ENCODE assay signal across 20 cellular contexts in the genomic region with DNA sequence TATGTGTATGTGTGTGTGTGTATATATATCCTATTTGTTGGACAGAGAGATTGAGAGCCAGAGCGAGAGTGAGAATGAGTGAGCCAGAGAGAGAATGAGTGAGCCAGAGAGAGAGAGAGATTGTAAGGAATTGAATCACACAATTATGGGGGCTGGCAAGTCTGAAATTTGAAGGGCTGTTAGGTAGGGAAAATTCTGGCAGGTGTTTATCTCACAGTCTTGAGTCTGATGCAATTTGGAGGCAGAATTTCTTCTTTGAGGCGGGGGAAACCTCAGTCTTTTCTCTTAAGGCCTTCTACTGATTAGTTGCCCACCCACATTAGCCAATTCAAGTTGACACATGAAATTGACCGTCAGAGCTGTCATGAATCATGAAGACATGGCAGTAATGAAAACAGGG. TPM values are rescaled to one million over a fixed set of nuclear protein-coding genes. Genes with fewer than 3 reads are reported as not detected.
"Had no signal": no experiment of that assay in that cellular context is flagged by ENCODE, and none has a peak within 500 bp of the region (broad histone marks: within the 10 kb centered on the region; RNA-seq: fewer than 3 reads in every experiment).

No MANE protein-coding gene starts in this region.

- H3K27me3 ChIP-seq: ascending aorta, cardiac muscle cell, heart left ventricle, right lobe of liver, spleen, upper lobe of left lung had no signal

- H3K27me3 Mint-ChIP-seq: activated CD4-positive, alpha-beta T cell treated with anti-CD3 and anti-CD28 coated beads, Interleukin-2, amount 10 ng/mL, durations not matched to agents 7 days and 5 days had no signal

- ATAC-seq: heart left ventricle; natural killer cell treated with Interleukin-12 subunit alpha and Interleukin-12 subunit beta and Interleukin-15 and Interleukin-18, amount 100 ng/mL, for 72 hours; T-helper 17 cell; WTC11 had no signal

- H3K9me3 ChIP-seq: ascending aorta, heart left ventricle, prostate gland, right lobe of liver, spleen, upper lobe of left lung had no signal

- DNase-seq: activated CD4-positive, alpha-beta T cell treated with anti-CD3 and anti-CD28 coated beads, Interleukin-2, amount 10 ng/mL, durations not matched to agents 7 days and 5 days; activated effector memory CD4-positive, alpha-beta T cell treated with Interleukin-2 at 50 U/mL for 16 hours; heart left ventricle; islet precursor cell; occipital lobe; right lobe of liver; spleen; stimulated activated CD4-positive, alpha-beta T cell treated with anti-CD3 and anti-CD28 coated beads, Interleukin-1b, Interleukin-23, amount 100 ng/mL, for 48 hours; stimulated activated naive CD4-positive, alpha-beta T cell; T-helper 17 cell; upper lobe of left lung had no signal

- H3K27ac Mint-ChIP-seq: activated CD4-positive, alpha-beta T cell treated with anti-CD3 and anti-CD28 coated beads, Interleukin-2, amount 10 ng/mL, durations not matched to agents 7 days and 5 days; activated naive CD8-positive, alpha-beta T cell; natural killer cell treated with Interleukin-12 subunit alpha and Interleukin-12 subunit beta and Interleukin-15 and Interleukin-18, amount 100 ng/mL, for 72 hours; T-helper 17 cell; WTC11 had no signal

- FAIRE-seq: frontal cortex had no signal

- H3K4me1 Mint-ChIP-seq: activated CD4-positive, alpha-beta T cell treated with anti-CD3 and anti-CD28 coated beads, Interleukin-2, amount 10 ng/mL, durations not matched to agents 7 days and 5 days; T-helper 17 cell had no signal

- H3K4me1 ChIP-seq: ascending aorta, heart left ventricle, prostate gland, right lobe of liver, spleen, upper lobe of left lung had no signal

- H3K36me3 ChIP-seq: ascending aorta, cardiac muscle cell, heart left ventricle, prostate gland, right lobe of liver, spleen, upper lobe of left lung had no signal

- H3K9me3 Mint-ChIP-seq: activated CD4-positive, alpha-beta T cell treated with anti-CD3 and anti-CD28 coated beads, Interleukin-2, amount 10 ng/mL, durations not matched to agents 7 days and 5 days; natural killer cell treated with Interleukin-12 subunit alpha and Interleukin-12 subunit beta and Interleukin-15 and Interleukin-18, amount 100 ng/mL, for 72 hours had no signal

- H3K27ac ChIP-seq: ascending aorta, cardiac muscle cell, heart left ventricle, prostate gland, right lobe of liver, spleen, upper lobe of left lung had no signal

- H3K4me3 Mint-ChIP-seq: activated CD4-positive, alpha-beta T cell treated with anti-CD3 and anti-CD28 coated beads, Interleukin-2, amount 10 ng/mL, durations not matched to agents 7 days and 5 days; activated naive CD8-positive, alpha-beta T cell; natural killer cell treated with Interleukin-12 subunit alpha and Interleukin-12 subunit beta and Interleukin-15 and Interleukin-18, amount 100 ng/mL, for 72 hours; T-helper 17 cell; WTC11 had no signal

- H3K36me3 Mint-ChIP-seq: activated naive CD8-positive, alpha-beta T cell; natural killer cell treated with Interleukin-12 subunit alpha and Interleukin-12 subunit beta and Interleukin-15 and Interleukin-18, amount 100 ng/mL, for 72 hours had no signal

- H3K4me3 ChIP-seq: ascending aorta, cardiac muscle cell, heart left ventricle, prostate gland, right lobe of liver, spleen, upper lobe of left lung had no signal

RNA-seq across cellular contexts. Expression of a gene that starts 55.2 kb away (rescaled TPM):
- total RNA-seq: ascending aorta; cardiac muscle cell; frontal cortex; left lobe of liver; natural killer cell treated with Interleukin-12 subunit alpha and Interleukin-12 subunit beta and Interleukin-15 and Interleukin-18, amount 100 ng/mL, for 72 hours; occipital lobe; right lobe of liver; T-helper 17 cell; temporal lobe; upper lobe of left lung; WTC11 had no signal
- polyA plus RNA-seq: cardiac muscle cell, heart left ventricle, spleen had no signal
